Comparison of ENCODE assay signal across 17 cellular contexts in genomic region chr3:128100126-128100525, GRCh38.
"Had no signal": no experiment of that assay in that cellular context is flagged by ENCODE, and none has a peak within 500 bp of the region (broad histone marks: within the 10 kb centered on the region; RNA-seq: fewer than 3 reads in every experiment).

No MANE protein-coding gene starts in this region.

- H3K4me1 ChIP-seq: prostate gland, testis had no signal

- H3K27me3 Mint-ChIP-seq: activated CD4-positive, alpha-beta memory T cell treated with anti-CD3 and anti-CD28 coated beads, Interleukin-2, amount 10 ng/mL, durations not matched to agents 7 days and 5 days; activated naive CD8-positive, alpha-beta T cell; dendritic cell treated with granulocyte-macrophage colony-stimulating factor and Interleukin-4, amounts not matched to agents 40 ng/mL and 50 ng/mL, for 4 days; naive thymus-derived CD8-positive, alpha-beta T cell; stimulated activated naive CD8-positive, alpha-beta T cell treated with anti-CD3 and anti-CD28 coated beads, Interleukin-15, Interleukin-2, amounts not matched to agents 100 ng/mL and 50 ng/mL, for 24 hours had no signal

- H3K4me3 ChIP-seq: hepatocyte, prostate gland, testis, upper lobe of left lung had no signal

- H3K4me3 Mint-ChIP-seq: activated CD4-positive, alpha-beta memory T cell treated with anti-CD3 and anti-CD28 coated beads, Interleukin-2, amount 10 ng/mL, durations not matched to agents 7 days and 5 days; activated naive CD8-positive, alpha-beta T cell; dendritic cell treated with granulocyte-macrophage colony-stimulating factor and Interleukin-4, amounts not matched to agents 40 ng/mL and 50 ng/mL, for 4 days; naive thymus-derived CD8-positive, alpha-beta T cell; stimulated activated naive CD8-positive, alpha-beta T cell treated with anti-CD3 and anti-CD28 coated beads, Interleukin-15, Interleukin-2, amounts not matched to agents 100 ng/mL and 50 ng/mL, for 24 hours had no signal

- H3K9me3 Mint-ChIP-seq: activated CD4-positive, alpha-beta memory T cell treated with anti-CD3 and anti-CD28 coated beads, Interleukin-2, amount 10 ng/mL, durations not matched to agents 7 days and 5 days; dendritic cell treated with granulocyte-macrophage colony-stimulating factor and Interleukin-4, amounts not matched to agents 40 ng/mL and 50 ng/mL, for 4 days; naive thymus-derived CD8-positive, alpha-beta T cell; stimulated activated naive CD8-positive, alpha-beta T cell treated with anti-CD3 and anti-CD28 coated beads, Interleukin-15, Interleukin-2, amounts not matched to agents 100 ng/mL and 50 ng/mL, for 24 hours had no signal

- DNase-seq: activated CD4-positive, alpha-beta memory T cell treated with anti-CD3 and anti-CD28 coated beads, Interleukin-2, amount 10 ng/mL, durations not matched to agents 7 days and 5 days; activated CD4-positive, alpha-beta T cell treated with anti-CD3 and anti-CD28 coated beads for 4 hours; activated gamma-delta T cell; activated T-cell treated with anti-CD3 and anti-CD28 coated beads, Interleukin-2, amount 50 U/mL, for 48 hours; islet precursor cell; mesenchymal stem cell; naive thymus-derived CD8-positive, alpha-beta T cell; testis; upper lobe of left lung had no signal

- H3K27ac ChIP-seq: hepatocyte, prostate gland, testis, upper lobe of left lung had no signal

- ATAC-seq: esophagus mucosa; naive thymus-derived CD8-positive, alpha-beta T cell; sciatic nerve; SK-N-SH treated with all-trans-retinoic acid at 6 μM for 48 hours had no signal

- H3K9me3 ChIP-seq: prostate gland, testis, upper lobe of left lung had no signal

- H3K27ac Mint-ChIP-seq: activated naive CD8-positive, alpha-beta T cell; dendritic cell treated with granulocyte-macrophage colony-stimulating factor and Interleukin-4, amounts not matched to agents 40 ng/mL and 50 ng/mL, for 4 days; stimulated activated naive CD8-positive, alpha-beta T cell treated with anti-CD3 and anti-CD28 coated beads, Interleukin-15, Interleukin-2, amounts not matched to agents 100 ng/mL and 50 ng/mL, for 24 hours had no signal

- H3K36me3 ChIP-seq: prostate gland had no signal

- H3K27me3 ChIP-seq: hepatocyte, testis, upper lobe of left lung had no signal
